Comparison of ENCODE assay signal across 1 cellular context in the genomic region with DNA sequence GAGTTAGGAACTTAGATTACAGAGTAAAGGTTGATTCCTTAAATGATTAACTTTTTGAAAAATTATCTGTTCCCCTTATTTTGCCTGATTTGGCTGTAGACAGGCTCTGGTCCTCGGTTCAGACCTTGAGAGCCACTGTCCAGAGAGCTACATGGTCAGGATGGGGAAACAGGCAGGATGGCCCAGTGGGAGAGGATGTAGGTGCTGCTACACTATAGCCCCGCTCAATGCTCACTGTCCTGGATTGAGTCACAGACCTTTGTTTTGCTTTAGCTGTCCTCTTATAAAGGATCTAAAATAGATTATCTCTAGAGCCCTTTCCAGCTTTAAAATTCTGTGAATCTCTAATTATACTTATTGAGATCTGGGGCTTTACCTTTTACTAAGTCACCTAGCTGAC.
TF ChIP-seq lines count a peak whose summit lies in the region.

No MANE protein-coding gene starts in this region.

TF ChIP-seq in GM23338, 12 proteins besides CTCF, POLR2A, EP300 and RAD21 (continued from another document):
- TF ChIP-seq STAT1 (IDR thresholded peaks at IDR 0.05; ENCODE audit: unreplicated experiment) = no peak
- no peak for TF ChIP-seq POLR2AphosphoS5 (IDR thresholded peaks at IDR 0.05; ENCODE audit: low read depth)
- no peak for TF ChIP-seq ZNF331 (CRISPR knock-in tag; IDR thresholded peaks at IDR 0.05; ENCODE audit: low read depth)
- TF ChIP-seq ZNF114 (CRISPR knock-in tag; IDR thresholded peaks at IDR 0.05) = no peak
- TF ChIP-seq EZH2phosphoT487 (IDR thresholded peaks at IDR 0.05; ENCODE audit: unreplicated experiment) = no peak
- TF ChIP-seq, protein P1, sequence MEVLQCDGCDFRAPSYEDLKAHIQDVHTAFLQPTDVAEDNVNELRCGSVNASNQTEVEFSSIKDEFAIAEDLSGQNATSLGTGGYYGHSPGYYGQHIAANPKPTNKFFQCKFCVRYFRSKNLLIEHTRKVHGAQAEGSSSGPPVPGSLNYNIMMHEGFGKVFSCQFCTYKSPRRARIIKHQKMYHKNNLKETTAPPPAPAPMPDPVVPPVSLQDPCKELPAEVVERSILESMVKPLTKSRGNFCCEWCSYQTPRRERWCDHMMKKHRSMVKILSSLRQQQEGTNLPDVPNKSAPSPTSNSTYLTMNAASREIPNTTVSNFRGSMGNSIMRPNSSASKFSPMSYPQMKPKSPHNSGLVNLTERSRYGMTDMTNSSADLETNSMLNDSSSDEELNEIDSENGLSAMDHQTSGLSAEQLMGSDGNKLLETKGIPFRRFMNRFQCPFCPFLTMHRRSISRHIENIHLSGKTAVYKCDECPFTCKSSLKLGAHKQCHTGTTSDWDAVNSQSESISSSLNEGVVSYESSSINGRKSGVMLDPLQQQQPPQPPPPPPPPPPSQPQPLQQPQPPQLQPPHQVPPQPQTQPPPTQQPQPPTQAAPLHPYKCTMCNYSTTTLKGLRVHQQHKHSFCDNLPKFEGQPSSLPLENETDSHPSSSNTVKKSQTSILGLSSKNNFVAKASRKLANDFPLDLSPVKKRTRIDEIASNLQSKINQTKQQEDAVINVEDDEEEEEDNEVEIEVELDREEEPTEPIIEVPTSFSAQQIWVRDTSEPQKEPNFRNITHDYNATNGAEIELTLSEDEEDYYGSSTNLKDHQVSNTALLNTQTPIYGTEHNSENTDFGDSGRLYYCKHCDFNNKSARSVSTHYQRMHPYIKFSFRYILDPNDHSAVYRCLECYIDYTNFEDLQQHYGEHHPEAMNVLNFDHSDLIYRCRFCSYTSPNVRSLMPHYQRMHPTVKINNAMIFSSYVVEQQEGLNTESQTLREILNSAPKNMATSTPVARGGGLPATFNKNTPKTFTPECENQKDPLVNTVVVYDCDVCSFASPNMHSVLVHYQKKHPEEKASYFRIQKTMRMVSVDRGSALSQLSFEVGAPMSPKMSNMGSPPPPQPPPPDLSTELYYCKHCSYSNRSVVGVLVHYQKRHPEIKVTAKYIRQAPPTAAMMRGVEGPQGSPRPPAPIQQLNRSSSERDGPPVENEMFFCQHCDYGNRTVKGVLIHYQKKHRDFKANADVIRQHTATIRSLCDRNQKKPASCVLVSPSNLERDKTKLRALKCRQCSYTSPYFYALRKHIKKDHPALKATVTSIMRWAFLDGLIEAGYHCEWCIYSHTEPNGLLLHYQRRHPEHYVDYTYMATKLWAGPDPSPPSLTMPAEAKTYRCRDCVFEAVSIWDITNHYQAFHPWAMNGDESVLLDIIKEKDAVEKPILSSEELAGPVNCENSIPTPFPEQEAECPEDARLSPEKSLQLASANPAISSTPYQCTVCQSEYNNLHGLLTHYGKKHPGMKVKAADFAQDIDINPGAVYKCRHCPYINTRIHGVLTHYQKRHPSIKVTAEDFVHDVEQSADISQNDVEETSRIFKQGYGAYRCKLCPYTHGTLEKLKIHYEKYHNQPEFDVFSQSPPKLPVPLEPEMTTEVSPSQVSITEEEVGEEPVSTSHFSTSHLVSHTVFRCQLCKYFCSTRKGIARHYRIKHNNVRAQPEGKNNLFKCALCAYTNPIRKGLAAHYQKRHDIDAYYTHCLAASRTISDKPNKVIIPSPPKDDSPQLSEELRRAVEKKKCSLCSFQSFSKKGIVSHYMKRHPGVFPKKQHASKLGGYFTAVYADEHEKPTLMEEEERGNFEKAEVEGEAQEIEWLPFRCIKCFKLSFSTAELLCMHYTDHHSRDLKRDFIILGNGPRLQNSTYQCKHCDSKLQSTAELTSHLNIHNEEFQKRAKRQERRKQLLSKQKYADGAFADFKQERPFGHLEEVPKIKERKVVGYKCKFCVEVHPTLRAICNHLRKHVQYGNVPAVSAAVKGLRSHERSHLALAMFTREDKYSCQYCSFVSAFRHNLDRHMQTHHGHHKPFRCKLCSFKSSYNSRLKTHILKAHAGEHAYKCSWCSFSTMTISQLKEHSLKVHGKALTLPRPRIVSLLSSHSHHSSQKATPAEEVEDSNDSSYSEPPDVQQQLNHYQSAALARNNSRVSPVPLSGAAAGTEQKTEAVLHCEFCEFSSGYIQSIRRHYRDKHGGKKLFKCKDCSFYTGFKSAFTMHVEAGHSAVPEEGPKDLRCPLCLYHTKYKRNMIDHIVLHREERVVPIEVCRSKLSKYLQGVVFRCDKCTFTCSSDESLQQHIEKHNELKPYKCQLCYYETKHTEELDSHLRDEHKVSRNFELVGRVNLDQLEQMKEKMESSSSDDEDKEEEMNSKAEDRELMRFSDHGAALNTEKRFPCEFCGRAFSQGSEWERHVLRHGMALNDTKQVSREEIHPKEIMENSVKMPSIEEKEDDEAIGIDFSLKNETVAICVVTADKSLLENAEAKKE (CRISPR knock-in tag; IDR thresholded peaks at IDR 0.05) = no peak
- TF ChIP-seq, protein P2, sequence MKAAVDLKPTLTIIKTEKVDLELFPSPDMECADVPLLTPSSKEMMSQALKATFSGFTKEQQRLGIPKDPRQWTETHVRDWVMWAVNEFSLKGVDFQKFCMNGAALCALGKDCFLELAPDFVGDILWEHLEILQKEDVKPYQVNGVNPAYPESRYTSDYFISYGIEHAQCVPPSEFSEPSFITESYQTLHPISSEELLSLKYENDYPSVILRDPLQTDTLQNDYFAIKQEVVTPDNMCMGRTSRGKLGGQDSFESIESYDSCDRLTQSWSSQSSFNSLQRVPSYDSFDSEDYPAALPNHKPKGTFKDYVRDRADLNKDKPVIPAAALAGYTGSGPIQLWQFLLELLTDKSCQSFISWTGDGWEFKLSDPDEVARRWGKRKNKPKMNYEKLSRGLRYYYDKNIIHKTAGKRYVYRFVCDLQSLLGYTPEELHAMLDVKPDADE (IDR thresholded peaks at IDR 0.05) = no peak
- no peak for TF ChIP-seq CREB1 (CRISPR knock-in tag; IDR thresholded peaks at IDR 0.05; ENCODE audit: low read depth)
- TF ChIP-seq EZH2 (IDR thresholded peaks at IDR 0.05; ENCODE audit: low read depth, unreplicated experiment) = no peak
